Comparison of ENCODE assay signal across 1 cellular context in the genomic region with DNA sequence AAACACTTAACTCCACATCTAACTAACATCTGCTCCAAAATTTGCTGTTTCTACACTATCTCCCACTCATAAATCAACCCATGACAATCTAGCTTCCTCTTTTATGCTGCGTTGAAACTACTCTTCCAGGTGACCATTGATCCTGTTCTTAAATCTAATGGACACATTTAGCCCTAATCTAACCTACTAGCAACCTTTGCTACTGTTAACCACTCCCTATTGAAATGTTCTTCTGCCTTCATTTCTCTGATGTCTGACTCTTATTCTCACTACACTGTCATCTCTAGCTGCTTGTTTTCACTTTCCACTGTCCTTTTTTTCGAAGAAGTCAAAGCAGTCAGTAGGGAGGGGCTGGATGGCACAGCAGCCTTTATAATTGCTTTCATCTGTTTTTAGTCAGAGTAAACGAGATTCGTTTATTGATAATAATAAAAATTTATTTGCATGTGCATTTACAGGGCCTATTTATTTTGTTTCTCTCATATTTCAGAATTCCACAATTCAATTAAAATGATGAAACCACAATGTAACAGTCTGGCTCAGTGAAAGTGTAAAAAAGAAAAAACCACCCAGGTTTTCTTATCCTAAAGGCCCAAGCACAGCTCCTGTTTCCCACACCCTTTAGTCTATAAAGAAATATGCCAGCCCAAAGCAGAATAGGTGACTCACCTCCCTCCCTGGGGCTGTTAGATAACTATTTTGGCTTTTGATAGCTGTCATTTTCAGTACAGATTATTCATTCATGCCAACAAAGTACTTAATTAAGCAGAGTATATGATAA.
TF ChIP-seq lines count a peak whose summit lies in the region.

No MANE protein-coding gene starts in this region.

TF ChIP-seq in GM23338, 12 proteins besides CTCF, POLR2A, EP300 and RAD21 (continued from another document):
- TF ChIP-seq ZNF331 (CRISPR knock-in tag; IDR thresholded peaks at IDR 0.05; ENCODE audit: low read depth): no peak
- TF ChIP-seq, protein P1, sequence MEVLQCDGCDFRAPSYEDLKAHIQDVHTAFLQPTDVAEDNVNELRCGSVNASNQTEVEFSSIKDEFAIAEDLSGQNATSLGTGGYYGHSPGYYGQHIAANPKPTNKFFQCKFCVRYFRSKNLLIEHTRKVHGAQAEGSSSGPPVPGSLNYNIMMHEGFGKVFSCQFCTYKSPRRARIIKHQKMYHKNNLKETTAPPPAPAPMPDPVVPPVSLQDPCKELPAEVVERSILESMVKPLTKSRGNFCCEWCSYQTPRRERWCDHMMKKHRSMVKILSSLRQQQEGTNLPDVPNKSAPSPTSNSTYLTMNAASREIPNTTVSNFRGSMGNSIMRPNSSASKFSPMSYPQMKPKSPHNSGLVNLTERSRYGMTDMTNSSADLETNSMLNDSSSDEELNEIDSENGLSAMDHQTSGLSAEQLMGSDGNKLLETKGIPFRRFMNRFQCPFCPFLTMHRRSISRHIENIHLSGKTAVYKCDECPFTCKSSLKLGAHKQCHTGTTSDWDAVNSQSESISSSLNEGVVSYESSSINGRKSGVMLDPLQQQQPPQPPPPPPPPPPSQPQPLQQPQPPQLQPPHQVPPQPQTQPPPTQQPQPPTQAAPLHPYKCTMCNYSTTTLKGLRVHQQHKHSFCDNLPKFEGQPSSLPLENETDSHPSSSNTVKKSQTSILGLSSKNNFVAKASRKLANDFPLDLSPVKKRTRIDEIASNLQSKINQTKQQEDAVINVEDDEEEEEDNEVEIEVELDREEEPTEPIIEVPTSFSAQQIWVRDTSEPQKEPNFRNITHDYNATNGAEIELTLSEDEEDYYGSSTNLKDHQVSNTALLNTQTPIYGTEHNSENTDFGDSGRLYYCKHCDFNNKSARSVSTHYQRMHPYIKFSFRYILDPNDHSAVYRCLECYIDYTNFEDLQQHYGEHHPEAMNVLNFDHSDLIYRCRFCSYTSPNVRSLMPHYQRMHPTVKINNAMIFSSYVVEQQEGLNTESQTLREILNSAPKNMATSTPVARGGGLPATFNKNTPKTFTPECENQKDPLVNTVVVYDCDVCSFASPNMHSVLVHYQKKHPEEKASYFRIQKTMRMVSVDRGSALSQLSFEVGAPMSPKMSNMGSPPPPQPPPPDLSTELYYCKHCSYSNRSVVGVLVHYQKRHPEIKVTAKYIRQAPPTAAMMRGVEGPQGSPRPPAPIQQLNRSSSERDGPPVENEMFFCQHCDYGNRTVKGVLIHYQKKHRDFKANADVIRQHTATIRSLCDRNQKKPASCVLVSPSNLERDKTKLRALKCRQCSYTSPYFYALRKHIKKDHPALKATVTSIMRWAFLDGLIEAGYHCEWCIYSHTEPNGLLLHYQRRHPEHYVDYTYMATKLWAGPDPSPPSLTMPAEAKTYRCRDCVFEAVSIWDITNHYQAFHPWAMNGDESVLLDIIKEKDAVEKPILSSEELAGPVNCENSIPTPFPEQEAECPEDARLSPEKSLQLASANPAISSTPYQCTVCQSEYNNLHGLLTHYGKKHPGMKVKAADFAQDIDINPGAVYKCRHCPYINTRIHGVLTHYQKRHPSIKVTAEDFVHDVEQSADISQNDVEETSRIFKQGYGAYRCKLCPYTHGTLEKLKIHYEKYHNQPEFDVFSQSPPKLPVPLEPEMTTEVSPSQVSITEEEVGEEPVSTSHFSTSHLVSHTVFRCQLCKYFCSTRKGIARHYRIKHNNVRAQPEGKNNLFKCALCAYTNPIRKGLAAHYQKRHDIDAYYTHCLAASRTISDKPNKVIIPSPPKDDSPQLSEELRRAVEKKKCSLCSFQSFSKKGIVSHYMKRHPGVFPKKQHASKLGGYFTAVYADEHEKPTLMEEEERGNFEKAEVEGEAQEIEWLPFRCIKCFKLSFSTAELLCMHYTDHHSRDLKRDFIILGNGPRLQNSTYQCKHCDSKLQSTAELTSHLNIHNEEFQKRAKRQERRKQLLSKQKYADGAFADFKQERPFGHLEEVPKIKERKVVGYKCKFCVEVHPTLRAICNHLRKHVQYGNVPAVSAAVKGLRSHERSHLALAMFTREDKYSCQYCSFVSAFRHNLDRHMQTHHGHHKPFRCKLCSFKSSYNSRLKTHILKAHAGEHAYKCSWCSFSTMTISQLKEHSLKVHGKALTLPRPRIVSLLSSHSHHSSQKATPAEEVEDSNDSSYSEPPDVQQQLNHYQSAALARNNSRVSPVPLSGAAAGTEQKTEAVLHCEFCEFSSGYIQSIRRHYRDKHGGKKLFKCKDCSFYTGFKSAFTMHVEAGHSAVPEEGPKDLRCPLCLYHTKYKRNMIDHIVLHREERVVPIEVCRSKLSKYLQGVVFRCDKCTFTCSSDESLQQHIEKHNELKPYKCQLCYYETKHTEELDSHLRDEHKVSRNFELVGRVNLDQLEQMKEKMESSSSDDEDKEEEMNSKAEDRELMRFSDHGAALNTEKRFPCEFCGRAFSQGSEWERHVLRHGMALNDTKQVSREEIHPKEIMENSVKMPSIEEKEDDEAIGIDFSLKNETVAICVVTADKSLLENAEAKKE (CRISPR knock-in tag; IDR thresholded peaks at IDR 0.05): no peak
- no peak for TF ChIP-seq JUNB (IDR thresholded peaks at IDR 0.05; ENCODE audit: unreplicated experiment)
- TF ChIP-seq EZH2 (IDR thresholded peaks at IDR 0.05; ENCODE audit: low read depth, unreplicated experiment): no peak
- no peak for TF ChIP-seq STAT1 (IDR thresholded peaks at IDR 0.05; ENCODE audit: unreplicated experiment)
- no peak for TF ChIP-seq EZH2phosphoT487 (IDR thresholded peaks at IDR 0.05; ENCODE audit: unreplicated experiment)
- no peak for TF ChIP-seq CREB1 (CRISPR knock-in tag; IDR thresholded peaks at IDR 0.05; ENCODE audit: low read depth)
- TF ChIP-seq ZNF114 (CRISPR knock-in tag; IDR thresholded peaks at IDR 0.05): no peak
- no peak for TF ChIP-seq POLR2AphosphoS5 (IDR thresholded peaks at IDR 0.05; ENCODE audit: low read depth)
- no peak for TF ChIP-seq NANOG (IDR thresholded peaks at IDR 0.05; ENCODE audit: borderline replicate concordance)
